1 cellular context compared by ENCODE assay signal in the genomic region with DNA sequence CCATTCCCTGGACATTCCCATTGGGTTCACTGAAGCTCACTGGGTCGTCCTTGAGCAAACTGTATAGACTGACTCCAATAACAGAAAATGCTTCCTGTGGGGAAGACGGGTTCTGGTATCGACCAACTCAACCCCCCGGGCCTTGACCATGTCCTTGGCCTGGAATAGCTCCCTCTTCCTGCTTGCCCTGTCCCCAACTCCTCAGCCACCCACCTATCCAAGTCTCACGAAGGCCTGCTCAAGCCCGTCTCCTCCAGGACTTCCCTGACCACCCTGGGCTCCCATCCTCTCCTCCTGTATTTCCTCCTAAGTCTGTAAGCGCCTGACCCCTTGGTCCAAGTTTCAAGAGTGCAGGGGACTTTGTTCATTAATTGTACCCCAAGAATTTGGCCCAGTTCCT.
TF ChIP-seq lines count a peak whose summit lies in the region.

No MANE protein-coding gene starts in this region.

TF ChIP-seq in H1, 55 proteins besides CTCF, POLR2A, EP300 and RAD21:
- TF ChIP-seq RNF2 (IDR thresholded peaks at IDR 0.05; ENCODE audit: borderline replicate concordance, low read depth, low read length, missing control alignments, poor library complexity, severe bottlenecking) (no peak), BACH1 (IDR thresholded peaks at IDR 0.05; ENCODE audit: low read length) (no peak), CBX8 (IDR thresholded peaks at IDR 0.05; ENCODE audit: borderline replicate concordance, low read depth, low read length) (no peak), SP4 (IDR thresholded peaks at IDR 0.05; ENCODE audit: low read length) (no peak), EZH2 (IDR thresholded peaks at IDR 0.05; ENCODE audit: low read depth, low read length, severe bottlenecking) (no peak), NRF1 (IDR thresholded peaks at IDR 0.05; ENCODE audit: low read depth, low read length) (no peak), SIRT6 (IDR thresholded peaks at IDR 0.05; ENCODE audit: low read length) (no peak), TAF1 (IDR thresholded peaks at IDR 0.05; ENCODE audit: low read depth, low read length) (0 out of 2 replicates have a peak, but pooled peaks have one; percentile 11), SP1 (IDR thresholded peaks at IDR 0.05; ENCODE audit: low read depth, low read length) (no peak), KDM4A (IDR thresholded peaks at IDR 0.05; ENCODE audit: low read depth, low read length, severe bottlenecking) (no peak), POLR2AphosphoS5 (IDR thresholded peaks at IDR 0.05; ENCODE audit: low read depth, low read length) (peak; percentile 37), KDM1A (IDR thresholded peaks at IDR 0.05; ENCODE audit: borderline replicate concordance, low read length) (no peak), MAFK (IDR thresholded peaks at IDR 0.05; ENCODE audit: low read depth, low read length) (no peak), JUND (IDR thresholded peaks at IDR 0.05; ENCODE audit: low read length) (no peak), TCF12 (IDR thresholded peaks at IDR 0.05; ENCODE audit: low read depth, low read length) (no peak), JUN (IDR thresholded peaks at IDR 0.05; ENCODE audit: low read depth, low read length) (no peak), USF2 (IDR thresholded peaks at IDR 0.05; ENCODE audit: low read length) (no peak), ZNF274 (IDR thresholded peaks at IDR 0.05; ENCODE audit: borderline replicate concordance, extremely low read depth, low read length) (no peak), RBBP5 (IDR thresholded peaks at IDR 0.05; ENCODE audit: borderline replicate concordance, low read depth, low read length) (no peak)
- TF ChIP-seq, protein P1, sequence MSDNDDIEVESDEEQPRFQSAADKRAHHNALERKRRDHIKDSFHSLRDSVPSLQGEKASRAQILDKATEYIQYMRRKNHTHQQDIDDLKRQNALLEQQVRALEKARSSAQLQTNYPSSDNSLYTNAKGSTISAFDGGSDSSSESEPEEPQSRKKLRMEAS (IDR thresholded peaks at IDR 0.05) = no peak
- TF ChIP-seq, protein P2, sequence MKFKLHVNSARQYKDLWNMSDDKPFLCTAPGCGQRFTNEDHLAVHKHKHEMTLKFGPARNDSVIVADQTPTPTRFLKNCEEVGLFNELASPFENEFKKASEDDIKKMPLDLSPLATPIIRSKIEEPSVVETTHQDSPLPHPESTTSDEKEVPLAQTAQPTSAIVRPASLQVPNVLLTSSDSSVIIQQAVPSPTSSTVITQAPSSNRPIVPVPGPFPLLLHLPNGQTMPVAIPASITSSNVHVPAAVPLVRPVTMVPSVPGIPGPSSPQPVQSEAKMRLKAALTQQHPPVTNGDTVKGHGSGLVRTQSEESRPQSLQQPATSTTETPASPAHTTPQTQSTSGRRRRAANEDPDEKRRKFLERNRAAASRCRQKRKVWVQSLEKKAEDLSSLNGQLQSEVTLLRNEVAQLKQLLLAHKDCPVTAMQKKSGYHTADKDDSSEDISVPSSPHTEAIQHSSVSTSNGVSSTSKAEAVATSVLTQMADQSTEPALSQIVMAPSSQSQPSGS (IDR thresholded peaks at IDR 0.05; ENCODE audit: low read length) = 0 out of 2 replicates have a peak, but pooled peaks have one; percentile 11
